ENCODE assay signal across 4 cellular contexts in genomic region chr12:19278407-19278806, GRCh38.
"Had no signal": no experiment of that assay in that cellular context is flagged by ENCODE, and none has a peak within 500 bp of the region (broad histone marks: within the 10 kb centered on the region; RNA-seq: fewer than 3 reads in every experiment).

No MANE protein-coding gene starts in this region.

- H3K27ac Mint-ChIP-seq: GM23338 had no signal

- H3K9me3 Mint-ChIP-seq: GM23338, H9 had no signal

- H3K4me3 ChIP-seq: GM23338 had no signal

- DNase-seq: H9, HCEC 1CT, IMR-90 had no signal

- H3K4me3 Mint-ChIP-seq: GM23338, H9 had no signal
